Comparison of ENCODE assay signal across 11 cellular contexts in the genomic region with DNA sequence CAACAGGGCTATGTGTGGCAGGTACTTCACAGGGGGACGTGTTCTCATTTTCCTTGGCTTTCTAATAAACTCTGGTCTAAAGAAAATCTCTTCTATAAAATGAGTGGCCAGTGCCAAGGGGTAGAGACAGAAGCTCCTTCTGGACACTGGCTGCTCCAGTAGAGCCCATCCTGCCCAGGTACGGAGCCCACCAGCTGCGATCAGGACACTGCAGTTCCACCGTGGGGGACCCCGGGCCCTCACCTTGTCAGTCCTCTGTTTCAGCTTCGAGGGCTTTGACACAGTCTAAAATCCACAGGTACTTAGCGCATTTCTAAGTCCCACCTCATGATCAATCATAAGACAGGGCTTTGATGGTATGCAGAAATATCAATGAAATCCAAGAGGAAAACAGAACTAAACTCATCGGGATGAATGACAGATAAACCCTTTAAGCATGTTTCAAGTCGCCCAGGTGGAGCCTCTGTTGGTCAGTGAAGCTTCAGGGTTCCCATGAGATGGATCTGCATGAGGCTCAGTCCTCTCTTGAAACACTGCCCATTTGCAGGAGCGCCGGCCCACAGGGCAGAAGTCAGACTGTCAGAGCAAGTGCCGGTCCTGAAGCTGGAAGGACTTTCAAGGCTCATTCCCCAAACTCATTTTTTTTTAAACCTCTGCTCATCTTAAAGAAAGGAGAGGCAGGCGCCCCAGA. TPM values are rescaled to one million over a fixed set of nuclear protein-coding genes. Genes with fewer than 3 reads are reported as not detected.
DNase-seq lines count a peak whose midpoint lies in the region; ATAC-seq, FAIRE-seq and TF ChIP-seq lines count a peak whose summit lies in the region.
"Had no signal": no experiment of that assay in that cellular context is flagged by ENCODE, and none has a peak within 500 bp of the region (broad histone marks: within the 10 kb centered on the region; RNA-seq: fewer than 3 reads in every experiment).

No MANE protein-coding gene starts in this region.

- peak overlapping the region in 5 of 10 experiments; percentile 21 to 57 (median 46); a peak in 11 of 20 replicates for H3K4me3 ChIP-seq in BLaER1 treated with 17β-estradiol and CSF1 and Interleukin-3, amounts not matched to agents 10 nM and 100 nM
- H3K4me3 ChIP-seq in right lobe of liver (no peak overlapping the region), trophoblast cell (ENCODE audit: low read depth, low read length) (no peak overlapping the region)

- intact Hi-C loops in right lobe of liver (cut with DNase I): no loop called here

- no peak overlapping the region for H3K23ac ChIP-seq in trophoblast cell (ENCODE audit: low read length)

- peaks cover 16 to 21% (median 18%) of the 10 kb centered on the region in 11 experiments for H3K9me3 ChIP-seq in BLaER1 treated with 17β-estradiol and CSF1 and Interleukin-3, amounts not matched to agents 10 nM and 100 nM (replicated peaks in 1 of 11)
- H3K9me3 ChIP-seq in right lobe of liver (no peaks in the 10 kb centered on the region), trophoblast cell (ENCODE audit: insufficient read depth, low read depth, low read length) (peaks cover 13% of the 10 kb centered on the region)
- H3K9me3 ChIP-seq: suprapubic skin had no signal

- peaks cover 21 to 38% (median 30%) of the 10 kb centered on the region in 11 experiments for H3K36me3 ChIP-seq in BLaER1 treated with 17β-estradiol and CSF1 and Interleukin-3, amounts not matched to agents 10 nM and 100 nM
- H3K36me3 ChIP-seq in right lobe of liver: peaks cover 0 to 27% (median 15%) of the 10 kb centered on the region in 4 donors
- peaks cover 24 to 26% of the 10 kb centered on the region in 2 experiments for H3K36me3 ChIP-seq in trophoblast cell (ENCODE audit: control insufficient read depth in 1 of 2, insufficient read depth in 2 of 2, low read length in 2 of 2)

- no peaks in the 10 kb centered on the region for H3K79me1 ChIP-seq in trophoblast cell (ENCODE audit: low read length)

- H3K4me2 ChIP-seq in BLaER1 treated with 17β-estradiol and CSF1 and Interleukin-3, amounts not matched to agents 10 nM and 100 nM: peak overlapping the region; percentile 60 to 98 (median 94)
- no peak overlapping the region for H3K4me2 ChIP-seq in trophoblast cell (ENCODE audit: low read length)

- H3K36me3 Mint-ChIP-seq in T-cell: peaks cover 21% of the 10 kb centered on the region

- H3K79me2 ChIP-seq in trophoblast cell (ENCODE audit: control insufficient read depth, insufficient read depth, low read length, poor library complexity): no peaks in the 10 kb centered on the region

- DNase-seq in T-cell (peak in 1 of 34 experiments; percentile 16), right lobe of liver (no peak), GM19239 (ENCODE audit: insufficient read length, low spot score) (no peak), trophoblast cell (no peak)
- no peak for DNase-seq in stimulated activated CD4-positive, alpha-beta T cell treated with anti-CD3 and anti-CD28 coated beads, Interleukin-2, amount 100 ng/mL, for 24 hours
- DNase-seq: left cardiac atrium had no signal

- H3K14ac ChIP-seq in trophoblast cell (ENCODE audit: low read length): no peak overlapping the region

- H2AK5ac ChIP-seq in trophoblast cell (ENCODE audit: low read length): no peak overlapping the region

- peak overlapping the region; percentile 94 for H3K27ac Mint-ChIP-seq in T-cell

- CTCF ChIA-PET in T-cell (lab: Charles Lee): no interaction called here

- H3K4me3 Mint-ChIP-seq in T-cell: peak overlapping the region; percentile 77 to 80 (median 78)

- no peak overlapping the region for H2AFZ ChIP-seq in trophoblast cell (ENCODE audit: insufficient read depth, low read length, poor library complexity)

- H2BK5ac ChIP-seq in trophoblast cell (ENCODE audit: low read depth, low read length, poor library complexity): no peak overlapping the region

- peak overlapping the region in 6 of 11 experiments; percentile 36 to 78 (median 70); a peak in 8 of 22 replicates for H3K9ac ChIP-seq in BLaER1 treated with 17β-estradiol and CSF1 and Interleukin-3, amounts not matched to agents 10 nM and 100 nM
- no peak overlapping the region for H3K9ac ChIP-seq in trophoblast cell (ENCODE audit: low read length)

- H3K4ac ChIP-seq in trophoblast cell (ENCODE audit: low read depth, low read length): no peak overlapping the region

- peaks cover 0 to 82% (median 56%) of the 10 kb centered on the region in 11 experiments; a peak in 20 of 22 replicates for H4K20me1 ChIP-seq in BLaER1 treated with 17β-estradiol and CSF1 and Interleukin-3, amounts not matched to agents 10 nM and 100 nM

- H2BK120ac ChIP-seq in trophoblast cell (ENCODE audit: insufficient read depth, low read length, poor library complexity): no peak overlapping the region

- ATAC-seq in GM19455 (IDR thresholded peaks at IDR 0.05; ENCODE audit: unreplicated experiment): peak; percentile 1
- peak in 1 of 4 experiments; percentile 0 for ATAC-seq in T-cell (replicated peaks in 1 of 4)
- ATAC-seq in right lobe of liver: peak in 3 of 4 donors; percentile 12 to 42 (median 42)
- no peak for ATAC-seq in GM19023 (IDR thresholded peaks at IDR 0.05; ENCODE audit: unreplicated experiment)

- peaks cover 0 to 100% (median 0%) of the 10 kb centered on the region in 11 experiments; a peak in 10 of 22 replicates for H3K27me3 ChIP-seq in BLaER1 treated with 17β-estradiol and CSF1 and Interleukin-3, amounts not matched to agents 10 nM and 100 nM
- no peaks in the 10 kb centered on the region for H3K27me3 ChIP-seq in right lobe of liver
- no peaks in the 10 kb centered on the region for H3K27me3 ChIP-seq in trophoblast cell (ENCODE audit: insufficient read depth, low read length)

- H3K27me3 Mint-ChIP-seq in T-cell: no peaks in the 10 kb centered on the region

- H2BK12ac ChIP-seq in trophoblast cell (ENCODE audit: low read length): no peak overlapping the region

- no peak for FAIRE-seq in GM19239 (lab: Jason Lieb, UNC)

- peaks cover 61 to 67% (median 67%) of the 10 kb centered on the region in 3 donors for H3K4me1 Mint-ChIP-seq in T-cell

- peaks cover 3 to 13% (median 3%) of the 10 kb centered on the region in 3 donors for H3K9me3 Mint-ChIP-seq in T-cell

- peaks cover 55 to 93% (median 89%) of the 10 kb centered on the region in 10 experiments for H3K4me1 ChIP-seq in BLaER1 treated with 17β-estradiol and CSF1 and Interleukin-3, amounts not matched to agents 10 nM and 100 nM
- H3K4me1 ChIP-seq in right lobe of liver (peaks cover 0 to 16% (median 8%) of the 10 kb centered on the region in 4 donors), trophoblast cell (ENCODE audit: control insufficient read depth in 1 of 2, insufficient read depth in 2 of 2, low read length in 2 of 2) (no peaks in the 10 kb centered on the region)

- no peak overlapping the region for H4K91ac ChIP-seq in trophoblast cell (ENCODE audit: low read depth, low read length)

- 67% methylated on average over 10 of the region's 13 CpGs for WGBS in right lobe of liver (ENCODE audit: insufficient coverage, low coverage, low lambda C conversion rate, missing lambda C conversion rate)
- no CpG with 5 or more reads among the region's 13 CpGs for WGBS in trophoblast cell (ENCODE audit: extremely low coverage, insufficient coverage, insufficient read length)

- no peak for TF ChIP-seq POLR2A in right lobe of liver (IDR thresholded peaks at IDR 0.05)

- no peak overlapping the region for H4K12ac ChIP-seq in trophoblast cell (ENCODE audit: low read depth, low read length)

- H3K18ac ChIP-seq in trophoblast cell (ENCODE audit: low read length): no peak overlapping the region

- H3K27ac ChIP-seq in BLaER1 treated with 17β-estradiol and CSF1 and Interleukin-3, amounts not matched to agents 10 nM and 100 nM: peak overlapping the region in 6 of 11 experiments; percentile 35 to 87 (median 74); a peak in 11 of 22 replicates
- H3K27ac ChIP-seq in right lobe of liver (no peak overlapping the region), trophoblast cell (ENCODE audit: low read depth, low read length) (no peak overlapping the region)

- POLR2A ChIA-PET in T-cell (lab: Charles Lee): no interaction called here

- H4K8ac ChIP-seq in trophoblast cell (ENCODE audit: low read depth, low read length): no peak overlapping the region

- TF ChIP-seq CTCF in right lobe of liver (IDR thresholded peaks at IDR 0.05): no peak

RNA-seq across cellular contexts. Expression of gene TERT, which starts 20.3 kb away (rescaled TPM):
- total RNA-seq in T-cell: under 1 TPM; 0.09 to 0.70 (median 0.28) TPM
- not detected for total RNA-seq in right lobe of liver
- polyA plus RNA-seq in trophoblast cell (2013): 0.08 TPM in 2 replicates
- total RNA-seq: left cardiac atrium, skeletal muscle tissue, suprapubic skin had no signal

RNA-seq across cellular contexts. Expression of gene CLPTM1L, which starts 29.7 kb away (rescaled TPM):
- total RNA-seq in T-cell (10 to 100 TPM; 70.9 to 91.0 (median 82.1) TPM), right lobe of liver (100 to 1,000 TPM in 4 of 6 experiments, 10 to 100 TPM in 2; 63.8 to 155 (median 128) TPM)
- 84.8 and 91.2 TPM in 2 replicates for polyA plus RNA-seq in trophoblast cell (2013)

Comparison
In these comparisons a context has a peak if more than half of its experiments do, and no peak if none do; other contexts are left out.
1. H3K27ac ChIP-seq: peak in BLaER1 treated with 17β-estradiol and CSF1 and Interleukin-3, amounts not matched to agents 10 nM and 100 nM (6 of 11); none in right lobe of liver (0 of 3) and trophoblast cell (single experiment).